ENCODE assay signal across 13 cellular contexts in genomic region chr17:63001689-63002394, GRCh38.
"Had no signal": no experiment of that assay in that cellular context is flagged by ENCODE, and none has a peak within 500 bp of the region (broad histone marks: within the 10 kb centered on the region; RNA-seq: fewer than 3 reads in every experiment).

No MANE protein-coding gene starts in this region.

- H3K4me3 ChIP-seq: psoas muscle, sigmoid colon, transverse colon had no signal

- H3K27me3 ChIP-seq: sigmoid colon, transverse colon had no signal

- H3K9me3 ChIP-seq: psoas muscle, sigmoid colon, transverse colon had no signal

- H3K4me1 ChIP-seq: psoas muscle, sigmoid colon, transverse colon had no signal

- DNase-seq: activated CD4-positive, alpha-beta T cell treated with anti-CD3 and anti-CD28 coated beads, Interleukin-2, amount 50 U/mL, for 4 hours; activated CD4-positive, CD25-positive, alpha-beta regulatory T cell treated with anti-CD3 and anti-CD28 coated beads, Interleukin-2, amount 50 U/mL, for 72 hours; activated gamma-delta T cell; activated naive CD8-positive, alpha-beta T cell treated with anti-CD3 and anti-CD28 coated beads for 36 hours; activated T-cell treated with anti-CD3 and anti-CD28 coated beads, Interleukin-2, amount 50 U/mL, for 1 hour; anterior cingulate cortex; foreskin melanocyte; psoas muscle; sigmoid colon; stimulated activated CD4-positive, alpha-beta T cell treated with anti-CD3 and anti-CD28 coated beads, Interleukin-2, amount 100 ng/mL, for 24 hours; stimulated activated naive CD4-positive, alpha-beta T cell; substantia nigra; transverse colon had no signal

- H3K27ac ChIP-seq: psoas muscle, sigmoid colon, transverse colon had no signal

- H3K36me3 ChIP-seq: sigmoid colon, transverse colon had no signal
